In the genomic region with DNA sequence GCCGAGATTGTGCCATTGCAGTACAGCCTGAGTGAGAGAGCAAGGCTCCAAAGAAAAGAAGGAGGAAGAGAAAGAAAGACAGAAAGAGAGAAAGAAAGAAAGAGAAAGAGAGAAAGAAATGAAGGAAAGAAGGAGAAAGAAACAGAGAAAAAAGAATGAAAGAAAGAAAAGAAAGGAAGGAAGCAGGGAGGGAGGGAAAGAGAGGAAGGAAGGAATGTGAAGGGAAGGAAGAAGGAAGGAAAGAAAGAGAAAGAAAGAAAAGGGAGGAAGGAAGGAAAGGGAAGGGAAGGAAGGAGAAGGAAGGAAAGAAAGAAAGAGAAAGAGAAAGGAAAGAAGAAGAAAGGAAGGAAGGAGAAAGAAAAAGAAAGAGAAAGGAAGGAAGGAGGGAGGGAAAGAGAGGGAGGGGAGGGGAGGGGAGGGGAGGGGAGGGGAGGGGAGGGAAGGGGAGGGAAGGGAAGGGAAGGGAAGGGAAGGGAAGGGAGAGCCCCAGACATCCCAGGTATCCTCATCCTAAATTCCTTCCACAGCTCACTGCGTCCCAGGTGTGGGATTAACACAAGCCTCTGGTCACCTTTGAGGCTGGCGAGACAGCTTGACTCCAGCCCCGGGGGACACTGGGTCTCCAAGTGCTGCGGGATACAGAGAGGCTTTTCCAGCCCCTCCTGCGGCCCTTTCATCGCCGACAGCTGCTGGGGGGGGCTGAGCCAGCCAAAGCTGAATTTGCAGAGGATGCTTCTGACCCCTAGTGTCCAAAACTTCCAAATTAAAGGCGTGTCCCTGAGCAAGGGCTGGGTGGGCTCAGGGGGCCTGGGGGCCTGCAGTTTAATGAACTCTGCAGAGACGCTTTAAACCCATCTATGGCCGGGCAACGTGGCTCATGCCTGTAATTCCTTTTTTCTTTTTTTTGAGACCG, we compare ENCODE assay signal across 8 cellular contexts. TPM values are rescaled to one million over a fixed set of nuclear protein-coding genes. Genes with fewer than 3 reads are reported as not detected.
DNase-seq lines count a peak whose midpoint lies in the region; ATAC-seq, FAIRE-seq and TF ChIP-seq lines count a peak whose summit lies in the region.
"Had no signal": no experiment of that assay in that cellular context is flagged by ENCODE, and none has a peak within 500 bp of the region (broad histone marks: within the 10 kb centered on the region; RNA-seq: fewer than 3 reads in every experiment).

No MANE protein-coding gene starts in this region.

- no peak overlapping the region for H3K9ac ChIP-seq in mesenchymal stem cell (ENCODE audit: low read length)

- H3K4me3 ChIP-seq in GM12875 (ENCODE audit: low read depth, low read length) = no peak overlapping the region
- H3K4me3 ChIP-seq in mesenchymal stem cell (ENCODE audit: insufficient read depth in 1 of 2, low read depth in 1 of 2, low read length in 2 of 2) = no peak overlapping the region

- H3K14ac ChIP-seq in mesenchymal stem cell (ENCODE audit: low read length in 2 of 2) = no peak overlapping the region

- no peak overlapping the region for H3K27ac ChIP-seq in mesenchymal stem cell (ENCODE audit: low read length, poor library complexity, severe bottlenecking)

- no peaks in the 10 kb centered on the region for H3K27me3 Mint-ChIP-seq in T-helper 17 cell

- H2AK5ac ChIP-seq in mesenchymal stem cell (ENCODE audit: low read length, severe bottlenecking) = no peak overlapping the region

- no peaks in the 10 kb centered on the region for H3K36me3 ChIP-seq in mesenchymal stem cell (ENCODE audit: control insufficient read depth in 1 of 2, insufficient read depth in 2 of 2, low read depth in 1 of 2, low read length in 2 of 2)

- H2BK12ac ChIP-seq in mesenchymal stem cell (ENCODE audit: low read length in 2 of 2) = no peak overlapping the region

- no peak overlapping the region for H3K18ac ChIP-seq in mesenchymal stem cell (ENCODE audit: low read depth in 1 of 2, low read length in 2 of 2)

- peak overlapping the region; percentile 53 for H2AFZ ChIP-seq in mesenchymal stem cell (ENCODE audit: low read depth, low read length)

- no peaks in the 10 kb centered on the region for H3K36me3 Mint-ChIP-seq in T-helper 17 cell (ENCODE audit: low read depth)

- H3K4ac ChIP-seq in mesenchymal stem cell (ENCODE audit: low read depth in 1 of 2, low read length in 2 of 2) = no peak overlapping the region

- no peaks in the 10 kb centered on the region for H3K9me3 ChIP-seq in T-helper 17 cell (ENCODE audit: control insufficient read depth, low read length, poor library complexity, severe bottlenecking)
- H3K9me3 ChIP-seq in mesenchymal stem cell (ENCODE audit: control insufficient read depth, low read length) = no peaks in the 10 kb centered on the region

- H4K91ac ChIP-seq in mesenchymal stem cell (ENCODE audit: low read length) = no peak overlapping the region

- ATAC-seq in T-helper 17 cell = no peak
- no peak for ATAC-seq in GM19351 (IDR thresholded peaks at IDR 0.05; ENCODE audit: unreplicated experiment)
- no peak for ATAC-seq in GM19455 (IDR thresholded peaks at IDR 0.05; ENCODE audit: unreplicated experiment)

- TF ChIP-seq CTCF in D721Med (IDR thresholded peaks at IDR 0.05; ENCODE audit: insufficient read depth, missing control alignments) = peak; percentile 27
- peak; percentile 20; the same call in 1 of the 2 replicates for TF ChIP-seq CTCF in GM12875 (IDR thresholded peaks at IDR 0.05; ENCODE audit: borderline replicate concordance, insufficient read depth, low read depth, low read length)

- DNase-seq in D721Med (ENCODE audit: insufficient read length, low spot score) = no peak
- DNase-seq in T-helper 17 cell = no peak
- DNase-seq in mesenchymal stem cell = no peak
- no peak for DNase-seq in COR-L47 (lab: John Stamatoyannopoulos, UW)
- DNase-seq: IMR-90 had no signal

- peaks cover 3 to 11% of the 10 kb centered on the region in 2 experiments for H3K27me3 ChIP-seq in mesenchymal stem cell (ENCODE audit: control insufficient read depth in 1 of 2, insufficient read depth in 1 of 2, low read length in 2 of 2)

- H3K4me2 ChIP-seq in mesenchymal stem cell (ENCODE audit: low read length, poor library complexity, severe bottlenecking) = no peak overlapping the region

- FAIRE-seq in D721Med (lab: Jason Lieb, UNC) = no peak

- H4K8ac ChIP-seq in mesenchymal stem cell (ENCODE audit: low read length) = peak overlapping the region; percentile 77

- WGBS in mesenchymal stem cell = 26% methylated on average over 13 of the region's 13 CpGs

- no peak overlapping the region for H2BK5ac ChIP-seq in mesenchymal stem cell (ENCODE audit: low read depth, low read length, poor library complexity, severe bottlenecking)

- no peak overlapping the region for H3K4me3 Mint-ChIP-seq in T-helper 17 cell

- H3K27ac Mint-ChIP-seq in T-helper 17 cell = peak overlapping the region; percentile 78

- no peak overlapping the region for H2BK120ac ChIP-seq in mesenchymal stem cell (ENCODE audit: low read depth, low read length)

- no peaks in the 10 kb centered on the region for H3K79me1 ChIP-seq in mesenchymal stem cell (replicated peaks; ENCODE audit: low read length, poor library complexity, severe bottlenecking)

- H2BK15ac ChIP-seq in mesenchymal stem cell (ENCODE audit: low read depth, poor library complexity, severe bottlenecking) = no peak overlapping the region

- H3K23ac ChIP-seq in mesenchymal stem cell (ENCODE audit: low read length in 2 of 2) = no peak overlapping the region

- H3K4me1 Mint-ChIP-seq in T-helper 17 cell = peaks cover 7% of the 10 kb centered on the region

- peaks cover 13% of the 10 kb centered on the region for H3K4me1 ChIP-seq in mesenchymal stem cell (ENCODE audit: control insufficient read depth, insufficient read depth, low read depth, low read length)

RNA-seq across cellular contexts. Expression of a gene that starts 24.2 kb away (rescaled TPM):
- total RNA-seq in T-helper 17 cell = 1 to 10 TPM; 3.4 to 5.2 TPM
- 0.43 TPM for polyA plus RNA-seq in mesenchymal stem cell (2013, experiment 1 of 2)
- 0.55 TPM for polyA plus RNA-seq in mesenchymal stem cell (2013, experiment 2 of 2)
- total RNA-seq: IMR-90 had no signal
- polyA plus RNA-seq: IMR-90 had no signal

RNA-seq across cellular contexts. Expression of a gene that starts 32.0 kb away (rescaled TPM):
- under 1 TPM; 0.26 to 0.40 TPM for total RNA-seq in T-helper 17 cell
- polyA plus RNA-seq in mesenchymal stem cell (2013, experiment 1 of 2) = 0.22 TPM
- polyA plus RNA-seq in mesenchymal stem cell (2013, experiment 2 of 2) = 0.19 TPM
- total RNA-seq: IMR-90 had no signal
- polyA plus RNA-seq: IMR-90 had no signal
